17 cellular contexts compared by ENCODE assay signal in genomic region chr12:96386794-96387193, GRCh38. TPM values are rescaled to one million over a fixed set of nuclear protein-coding genes. Genes with fewer than 3 reads are reported as not detected.
DNase-seq lines count a peak whose midpoint lies in the region; ATAC-seq lines count a peak whose summit lies in the region.
"Had no signal": no experiment of that assay in that cellular context is flagged by ENCODE, and none has a peak within 500 bp of the region (broad histone marks: within the 10 kb centered on the region; RNA-seq: fewer than 3 reads in every experiment).

No MANE protein-coding gene starts in this region.

- no peak for DNase-seq in activated naive CD4-positive, alpha-beta T cell treated with anti-CD3 and anti-CD28 coated beads for 36 hours
- DNase-seq in NOMO-1 treated with DMSO at 0.1 percent for 48 hours (lab: John Stamatoyannopoulos, UW; ENCODE audit: unreplicated experiment) (peak; percentile 42), epidermal melanocyte (ENCODE audit: insufficient read length, low spot score) (no peak), G401 (ENCODE audit: low spot score) (no peak)
- DNase-seq: activated CD4-positive, CD25-positive, alpha-beta regulatory T cell treated with anti-CD3 and anti-CD28 coated beads, Interleukin-2, amount 50 U/mL, for 72 hours; activated T-cell treated with anti-CD3 and anti-CD28 coated beads, Interleukin-2, amount 50 U/mL, for 1 hour; anterior cingulate cortex; KG1; lower lobe of right lung; NCI-H1694; PC-9; SW 1271 had no signal

- H3K4me1 Mint-ChIP-seq in activated naive CD4-positive, alpha-beta T cell treated with anti-CD3 and anti-CD28 coated beads, Interleukin-2, amount 50 U/mL, for 24 hours: peaks cover 71% of the 10 kb centered on the region
- peaks cover 68% of the 10 kb centered on the region for H3K4me1 Mint-ChIP-seq in activated naive CD4-positive, alpha-beta T cell treated with anti-CD3 and anti-CD28 coated beads for 36 hours (ENCODE audit: low read depth)
- peaks cover 40% of the 10 kb centered on the region for H3K4me1 Mint-ChIP-seq in activated T-helper 17 cell treated with anti-CD3 and anti-CD28 coated beads, Interleukin-2, amount 50 U/mL, for 72 hours
- peaks cover 69% of the 10 kb centered on the region for H3K4me1 Mint-ChIP-seq in stimulated activated memory B cell treated with anti-CD40 and anti-IgM and Interleukin-4, amounts not matched to agents 10 μg/mL and 1 μg/mL and 100 μg/mL, for 72 hours
- H3K4me1 Mint-ChIP-seq: neural progenitor cell had no signal

- CTCF ChIA-PET in activated naive CD4-positive, alpha-beta T cell treated with anti-CD3 and anti-CD28 coated beads for 36 hours (lab: Charles Lee): interaction anchor here (0.7 to 1.2 kb wide), 2 partner anchors 12 to 43 kb away, joined by 3 read pairs; no protein-coding TSS in a partner anchor

- H3K9me3 Mint-ChIP-seq in activated naive CD4-positive, alpha-beta T cell treated with anti-CD3 and anti-CD28 coated beads, Interleukin-2, amount 50 U/mL, for 24 hours: no peaks in the 10 kb centered on the region
- H3K9me3 Mint-ChIP-seq in activated naive CD4-positive, alpha-beta T cell treated with anti-CD3 and anti-CD28 coated beads for 36 hours: peaks cover 5% of the 10 kb centered on the region
- H3K9me3 Mint-ChIP-seq in activated T-helper 17 cell treated with anti-CD3 and anti-CD28 coated beads, Interleukin-2, amount 50 U/mL, for 72 hours: no peaks in the 10 kb centered on the region
- no peaks in the 10 kb centered on the region for H3K9me3 Mint-ChIP-seq in stimulated activated memory B cell treated with anti-CD40 and anti-IgM and Interleukin-4, amounts not matched to agents 10 μg/mL and 1 μg/mL and 100 μg/mL, for 72 hours

- ATAC-seq in activated T-helper 17 cell treated with anti-CD3 and anti-CD28 coated beads, Interleukin-2, amount 50 U/mL, for 72 hours (replicated peaks): no peak
- no peak for ATAC-seq in stimulated activated memory B cell treated with anti-CD40 and anti-IgM and Interleukin-4, amounts not matched to agents 10 μg/mL and 1 μg/mL and 100 μg/mL, for 72 hours
- ATAC-seq in GM19397 (IDR thresholded peaks at IDR 0.05; ENCODE audit: unreplicated experiment): no peak
- ATAC-seq: lower lobe of right lung had no signal

- in situ Hi-C loops in G401 (cut with HindIII; ENCODE audit: low sequenced_read_pairs): no loop called here

- H3K36me3 Mint-ChIP-seq in activated naive CD4-positive, alpha-beta T cell treated with anti-CD3 and anti-CD28 coated beads, Interleukin-2, amount 50 U/mL, for 24 hours: peaks cover 23% of the 10 kb centered on the region
- H3K36me3 Mint-ChIP-seq in activated naive CD4-positive, alpha-beta T cell treated with anti-CD3 and anti-CD28 coated beads for 36 hours (ENCODE audit: low read depth): peaks cover 17% of the 10 kb centered on the region
- peaks cover 19% of the 10 kb centered on the region for H3K36me3 Mint-ChIP-seq in activated T-helper 17 cell treated with anti-CD3 and anti-CD28 coated beads, Interleukin-2, amount 50 U/mL, for 72 hours (ENCODE audit: low read depth)
- H3K36me3 Mint-ChIP-seq in stimulated activated memory B cell treated with anti-CD40 and anti-IgM and Interleukin-4, amounts not matched to agents 10 μg/mL and 1 μg/mL and 100 μg/mL, for 72 hours: peaks cover 32% of the 10 kb centered on the region

- H3K27me3 Mint-ChIP-seq in activated naive CD4-positive, alpha-beta T cell treated with anti-CD3 and anti-CD28 coated beads, Interleukin-2, amount 50 U/mL, for 24 hours: no peaks in the 10 kb centered on the region
- no peaks in the 10 kb centered on the region for H3K27me3 Mint-ChIP-seq in activated naive CD4-positive, alpha-beta T cell treated with anti-CD3 and anti-CD28 coated beads for 36 hours (ENCODE audit: low read depth)
- no peaks in the 10 kb centered on the region for H3K27me3 Mint-ChIP-seq in activated T-helper 17 cell treated with anti-CD3 and anti-CD28 coated beads, Interleukin-2, amount 50 U/mL, for 72 hours
- H3K27me3 Mint-ChIP-seq in stimulated activated memory B cell treated with anti-CD40 and anti-IgM and Interleukin-4, amounts not matched to agents 10 μg/mL and 1 μg/mL and 100 μg/mL, for 72 hours: no peaks in the 10 kb centered on the region

- intact Hi-C loops in activated naive CD4-positive, alpha-beta T cell treated with anti-CD3 and anti-CD28 coated beads for 36 hours (cut with micrococcal nuclease): no loop called here

- no peak overlapping the region for H3K4me3 Mint-ChIP-seq in activated naive CD4-positive, alpha-beta T cell treated with anti-CD3 and anti-CD28 coated beads, Interleukin-2, amount 50 U/mL, for 24 hours
- no peak overlapping the region for H3K4me3 Mint-ChIP-seq in activated naive CD4-positive, alpha-beta T cell treated with anti-CD3 and anti-CD28 coated beads for 36 hours
- H3K4me3 Mint-ChIP-seq in activated T-helper 17 cell treated with anti-CD3 and anti-CD28 coated beads, Interleukin-2, amount 50 U/mL, for 72 hours: peak overlapping the region; percentile 33
- no peak overlapping the region for H3K4me3 Mint-ChIP-seq in stimulated activated memory B cell treated with anti-CD40 and anti-IgM and Interleukin-4, amounts not matched to agents 10 μg/mL and 1 μg/mL and 100 μg/mL, for 72 hours
- H3K4me3 Mint-ChIP-seq: neural progenitor cell had no signal

- H3K27ac Mint-ChIP-seq in activated naive CD4-positive, alpha-beta T cell treated with anti-CD3 and anti-CD28 coated beads, Interleukin-2, amount 50 U/mL, for 24 hours: peak overlapping the region; percentile 47
- H3K27ac Mint-ChIP-seq in activated naive CD4-positive, alpha-beta T cell treated with anti-CD3 and anti-CD28 coated beads for 36 hours: no peak overlapping the region
- peak overlapping the region; percentile 76 for H3K27ac Mint-ChIP-seq in activated T-helper 17 cell treated with anti-CD3 and anti-CD28 coated beads, Interleukin-2, amount 50 U/mL, for 72 hours
- H3K27ac Mint-ChIP-seq in stimulated activated memory B cell treated with anti-CD40 and anti-IgM and Interleukin-4, amounts not matched to agents 10 μg/mL and 1 μg/mL and 100 μg/mL, for 72 hours: peak overlapping the region; percentile 17
- H3K27ac Mint-ChIP-seq: neural progenitor cell had no signal

RNA-seq across cellular contexts. Expression of gene CDK17, which starts 13.4 kb away (rescaled TPM):
- 10 to 100 TPM; 41.4 to 45.8 TPM for total RNA-seq in activated naive CD4-positive, alpha-beta T cell treated with anti-CD3 and anti-CD28 coated beads for 36 hours
- total RNA-seq in activated T-helper 17 cell treated with anti-CD3 and anti-CD28 coated beads, Interleukin-2, amount 50 U/mL, for 72 hours: 10 to 100 TPM; 28.5 to 38.1 TPM
- total RNA-seq in G401 (2014; rRNA removed; shearing (Covaris generic)): 13.9 and 26.2 TPM in 2 replicates
